In genomic region chr9:33737811-33738606, GRCh38 we compare ENCODE assay signal across 8 cellular contexts. TPM values are rescaled to one million over a fixed set of nuclear protein-coding genes. Genes with fewer than 3 reads are reported as not detected.
A peak's percentile ranks its signal among the peaks of the same experiment; 100 is the strongest.
DNase-seq lines count a peak whose midpoint lies in the region; ATAC-seq and TF ChIP-seq lines count a peak whose summit lies in the region.

No MANE protein-coding gene starts in this region.

- H3K27me3 Mint-ChIP-seq in MCF 10A (ENCODE audit: insufficient read depth, unreplicated experiment) (no peaks in the 10 kb centered on the region), T-cell (peaks cover 26 to 51% of the 10 kb centered on the region in 2 donors)

- BruUV-seq in MCF 10A (replicated peaks; lab: Mats Ljungman, UMichigan) = no TSS peak

- TF ChIP-seq CTCF in MCF 10A (IDR thresholded peaks at IDR 0.05; ENCODE audit: unreplicated experiment) = peak; percentile 88
- TF ChIP-seq CTCF in breast epithelium (IDR thresholded peaks at IDR 0.05) = peak in 1 of 3 donors; percentile 31
- TF ChIP-seq CTCF in SU-DHL-6 (IDR thresholded peaks at IDR 0.05; ENCODE audit: insufficient read depth, low read length, poor library complexity, severe bottlenecking) = peak; percentile 93
- peak; percentile 85 for TF ChIP-seq CTCF in fibroblast of pulmonary artery (IDR thresholded peaks at IDR 0.05; ENCODE audit: low read length, missing control alignments)

- TF ChIP-seq POLR2A in breast epithelium (IDR thresholded peaks at IDR 0.05) = no peak

- no peaks in the 10 kb centered on the region for H3K9me2 ChIP-seq in SU-DHL-6 (replicated peaks; ENCODE audit: insufficient read depth, low read length)

- H3F3A ChIP-seq in SU-DHL-6 (ENCODE audit: insufficient read depth) = no peaks in the 10 kb centered on the region

- intact Hi-C loops in MCF 10A (cut with micrococcal nuclease) (loop anchor here (1.0 to 5.0 kb wide), 4 partner anchors 40 to 284 kb away; no protein-coding TSS in a partner anchor), breast epithelium (cut with DNase I; ENCODE audit: low total_unique reads) (no loop called here)

- H3K9me3 ChIP-seq in breast epithelium (peaks cover 3 to 9% of the 10 kb centered on the region in 2 donors), SU-DHL-6 (ENCODE audit: insufficient read depth, low read length) (no peaks in the 10 kb centered on the region)

- H3K4me1 ChIP-seq in breast epithelium = no peaks in the 10 kb centered on the region

- ATAC-seq in GM19467 (IDR thresholded peaks at IDR 0.05; ENCODE audit: unreplicated experiment) = no peak
- ATAC-seq in T-cell (replicated peaks in 1 of 4) = no peak

- CTCF ChIA-PET in MCF 10A (lab: Yijun Ruan, JAX) (interaction anchor here (0.5 to 3.3 kb wide), 36 partner anchors 9 to 1263 kb away, joined by 3 to 69 read pairs (median 4); partner anchors contain the start of gene UBE2R2), T-cell (lab: Charles Lee) (interaction anchor here in 1 of 2 donors (1.0 kb wide), 1 partner anchor 41 kb away, joined by 16 read pairs; no protein-coding TSS in a partner anchor)

- H3K9ac ChIP-seq in SU-DHL-6 (ENCODE audit: low read length) = no peak overlapping the region

- no peak overlapping the region for H3K4me2 ChIP-seq in SU-DHL-6 (ENCODE audit: low read depth, low read length, poor library complexity, severe bottlenecking)

- peaks cover 23% of the 10 kb centered on the region for H3K4me1 Mint-ChIP-seq in MCF 10A (ENCODE audit: insufficient read depth, unreplicated experiment)
- no peaks in the 10 kb centered on the region for H3K4me1 Mint-ChIP-seq in T-cell

- H3K36me3 ChIP-seq in breast epithelium = no peaks in the 10 kb centered on the region
- no peaks in the 10 kb centered on the region for H3K36me3 ChIP-seq in SU-DHL-6 (ENCODE audit: low read length)

- H3K4me3 Mint-ChIP-seq in MCF 10A (ENCODE audit: unreplicated experiment) (no peak overlapping the region), T-cell (no peak overlapping the region)

- H3K27ac Mint-ChIP-seq in MCF 10A (ENCODE audit: low read depth, unreplicated experiment) = peak overlapping the region; percentile 14
- no peak overlapping the region for H3K27ac Mint-ChIP-seq in T-cell

- POLR2A ChIA-PET in MCF 10A (lab: Yijun Ruan, JAX) (interaction anchor here (0.6 to 2.5 kb wide), 7 partner anchors 10 to 639 kb away, joined by 3 to 26 read pairs (median 3); no protein-coding TSS in a partner anchor), T-cell (lab: Charles Lee) (no interaction called here)

- H3K9me3 Mint-ChIP-seq in MCF 10A (ENCODE audit: unreplicated experiment) = no peaks in the 10 kb centered on the region
- H3K9me3 Mint-ChIP-seq in T-cell = peaks cover 3 to 22% (median 14%) of the 10 kb centered on the region in 3 donors

- H3K4me3 ChIP-seq in breast epithelium (no peak overlapping the region), SU-DHL-6 (ENCODE audit: insufficient read depth, low read length, poor library complexity, severe bottlenecking) (no peak overlapping the region), fibroblast of pulmonary artery (replicated peaks; ENCODE audit: low read depth, low read length) (no peak overlapping the region)

- H3K27me3 ChIP-seq in breast epithelium = no peaks in the 10 kb centered on the region
- H3K27me3 ChIP-seq in SU-DHL-6 (ENCODE audit: low read length) = no peaks in the 10 kb centered on the region

- no peaks in the 10 kb centered on the region for H3K36me3 Mint-ChIP-seq in MCF 10A (ENCODE audit: insufficient read depth, unreplicated experiment)
- peaks cover 7% of the 10 kb centered on the region for H3K36me3 Mint-ChIP-seq in T-cell

- H3K27ac ChIP-seq in breast epithelium = no peak overlapping the region
- H3K27ac ChIP-seq in SU-DHL-6 (ENCODE audit: low read depth, low read length) = no peak overlapping the region

- no peak overlapping the region for H2AFZ ChIP-seq in SU-DHL-6 (ENCODE audit: low read depth, low read length, severe bottlenecking)

- DNase-seq in MCF 10A (ENCODE audit: unreplicated experiment) (peak; percentile 71), breast epithelium (ENCODE audit: low spot score in 2 of 2) (no peak), NAMALWA (ENCODE audit: low spot score) (peak; percentile 57), fibroblast of pulmonary artery (ENCODE audit: low read depth) (peak; percentile 77), renal cortical epithelial cell (ENCODE audit: low read depth) (peak; percentile 52), T-cell (no peak)

- no peaks in the 10 kb centered on the region for H4K20me1 ChIP-seq in SU-DHL-6 (ENCODE audit: low read depth, low read length)

- H3K79me2 ChIP-seq in SU-DHL-6 (ENCODE audit: insufficient read depth, low read length) = no peaks in the 10 kb centered on the region

RNA-seq across cellular contexts. Expression of gene PRSS3, which starts 57.4 kb away (rescaled TPM):
- 0.74 and 1.4 TPM in 2 replicates for total RNA-seq in MCF 10A (2022)
- under 1 TPM in 1 of 3 donors, not detected in 2; 0.33 TPM for total RNA-seq in breast epithelium
- total RNA-seq in renal cortical epithelial cell = 0.45 and 1.6 TPM in 2 replicates
- total RNA-seq in T-cell = 1 to 10 TPM in 3 of 5 donors, not detected in 2; 1.1 to 1.9 (median 1.4) TPM

Comparison
In these comparisons a context has a peak if more than half of its experiments do, and no peak if none do; other contexts are left out.
1. DNase-seq: peak in MCF 10A (single experiment), NAMALWA (single experiment), fibroblast of pulmonary artery (single experiment) and renal cortical epithelial cell (single experiment); none in breast epithelium (0 of 2) and T-cell (0 of 34).